In genomic region chr12:102950107-102950949, GRCh38 we compare ENCODE assay signal across 10 cellular contexts. TPM values are rescaled to one million over a fixed set of nuclear protein-coding genes. Genes with fewer than 3 reads are reported as not detected.
DNase-seq lines count a peak whose midpoint lies in the region; ATAC-seq, FAIRE-seq and TF ChIP-seq lines count a peak whose summit lies in the region.
"Had no signal": no experiment of that assay in that cellular context is flagged by ENCODE, and none has a peak within 500 bp of the region (broad histone marks: within the 10 kb centered on the region; RNA-seq: fewer than 3 reads in every experiment).

No MANE protein-coding gene starts in this region.

- TF ChIP-seq CTCF in BE2C (IDR thresholded peaks at IDR 0.05; ENCODE audit: low read depth, low read length) = no peak
- TF ChIP-seq CTCF in kidney (IDR thresholded peaks at IDR 0.05; ENCODE audit: borderline replicate concordance, extremely low read depth, insufficient read depth) = peak; percentile 35
- no peak for TF ChIP-seq CTCF in OCI-LY7 (conservative IDR thresholded peaks at IDR 0.05; ENCODE audit: low read length)

- CTCF ChIA-PET in OCI-LY7 (lab: Charles Lee; ENCODE audit: unreplicated experiment) = interaction anchor here (0.6 kb wide), 1 partner anchor 254 kb away, joined by 3 read pairs; no protein-coding TSS in a partner anchor

- no peak for FAIRE-seq in kidney (lab: Jason Lieb, UNC)

- H3K4me3 ChIP-seq in BE2C (ENCODE audit: low read depth, low read length) (no peak overlapping the region), H7 (ENCODE audit: insufficient read depth, low read depth, low read length) (peak overlapping the region; percentile 36), kidney (ENCODE audit: low read length in 2 of 2) (no peak overlapping the region), Karpas-422 (ENCODE audit: low read length) (no peak overlapping the region), OCI-LY7 (ENCODE audit: low read depth, low read length, poor library complexity, severe bottlenecking) (no peak overlapping the region)

- H3K27me3 ChIP-seq in BE2C (no peaks in the 10 kb centered on the region), H7 (ENCODE audit: control insufficient read depth, insufficient read depth, low read length) (peaks cover 68% of the 10 kb centered on the region), Karpas-422 (ENCODE audit: low read length) (no peaks in the 10 kb centered on the region)

- H3K9me2 ChIP-seq in Karpas-422 (replicated peaks; ENCODE audit: insufficient read depth, low read length) (no peaks in the 10 kb centered on the region), OCI-LY7 (ENCODE audit: insufficient read depth, low read length) (no peaks in the 10 kb centered on the region)

- H2AFZ ChIP-seq in Karpas-422 (ENCODE audit: low read length) = no peak overlapping the region
- H2AFZ ChIP-seq in OCI-LY7 (ENCODE audit: low read length) = no peak overlapping the region

- no peak overlapping the region for H3K9ac ChIP-seq in kidney (ENCODE audit: low read length in 2 of 2)
- H3K9ac ChIP-seq in Karpas-422 (ENCODE audit: low read length) = no peak overlapping the region

- no peaks in the 10 kb centered on the region for H3K79me2 ChIP-seq in Karpas-422 (ENCODE audit: low read length)
- H3K79me2 ChIP-seq in OCI-LY7 (ENCODE audit: insufficient read depth, low read depth, low read length) = no peaks in the 10 kb centered on the region

- no TSS peak for BruUV-seq in OCI-LY7 (replicated peaks; lab: Mats Ljungman, UMichigan)

- H3K9me3 ChIP-seq in BE2C (no peaks in the 10 kb centered on the region), kidney (ENCODE audit: control insufficient read depth in 1 of 2, low read length in 2 of 2) (no peaks in the 10 kb centered on the region), Karpas-422 (ENCODE audit: low read length) (no peaks in the 10 kb centered on the region), OCI-LY7 (ENCODE audit: low read length) (no peaks in the 10 kb centered on the region)

- H3K27ac ChIP-seq in kidney (ENCODE audit: low read depth in 2 of 2, low read length in 2 of 2) = no peak overlapping the region
- H3K27ac ChIP-seq in Karpas-422 (ENCODE audit: low read length) = no peak overlapping the region
- no peak overlapping the region for H3K27ac ChIP-seq in OCI-LY7 (ENCODE audit: low read depth, low read length, poor library complexity, severe bottlenecking)

- H3K36me3 ChIP-seq in BE2C (no peaks in the 10 kb centered on the region), H7 (replicated peaks; ENCODE audit: control insufficient read depth, insufficient read depth, low read length) (no peaks in the 10 kb centered on the region), kidney (ENCODE audit: control insufficient read depth in 1 of 2, insufficient read depth in 2 of 2, low read length in 2 of 2) (no peaks in the 10 kb centered on the region), Karpas-422 (ENCODE audit: insufficient read depth, low read length) (no peaks in the 10 kb centered on the region), OCI-LY7 (ENCODE audit: insufficient read depth, low read length) (no peaks in the 10 kb centered on the region)

- intact Hi-C loops in kidney (cut with DNase I) = loop anchor here (10.0 kb wide), 1 partner anchor 594 kb away; no protein-coding TSS in a partner anchor
- intact Hi-C loops in OCI-LY7 (cut with micrococcal nuclease; ENCODE audit: unreplicated experiment) = no loop called here

- H3K4me2 ChIP-seq in Karpas-422 (ENCODE audit: low read depth, low read length, poor library complexity, severe bottlenecking) = no peak overlapping the region
- no peak overlapping the region for H3K4me2 ChIP-seq in OCI-LY7 (ENCODE audit: low read length)

- H4K20me1 ChIP-seq in Karpas-422 (ENCODE audit: insufficient read depth, low read depth, low read length) (no peaks in the 10 kb centered on the region), OCI-LY7 (ENCODE audit: insufficient read depth, low read length) (no peaks in the 10 kb centered on the region)

- ATAC-seq in GM21786 (IDR thresholded peaks at IDR 0.05; ENCODE audit: unreplicated experiment) = no peak

- POLR2A ChIA-PET in OCI-LY7 (lab: Charles Lee) = no interaction called here

- H3K4me1 ChIP-seq in BE2C (peaks cover 19% of the 10 kb centered on the region), kidney (ENCODE audit: control insufficient read depth in 1 of 2, insufficient read depth in 1 of 2, low read depth in 1 of 2, low read length in 2 of 2) (peaks cover 0 to 11% of the 10 kb centered on the region in 2 donors), Karpas-422 (ENCODE audit: low read length) (no peaks in the 10 kb centered on the region), OCI-LY7 (ENCODE audit: insufficient read depth, low read length, poor library complexity, severe bottlenecking) (no peaks in the 10 kb centered on the region)

- peak; percentile 34 for DNase-seq in BE2C
- DNase-seq in H7 = peak; percentile 73
- peak; percentile 71 for DNase-seq in SHP77 treated with DMSO at 0.1 percent for 48 hours (lab: John Stamatoyannopoulos, UW)
- no peak for DNase-seq in kidney
- no peak for DNase-seq in Karpas-422
- no peak for DNase-seq in OCI-LY7 (ENCODE audit: low spot score)
- DNase-seq in GOT3 (lab: John Stamatoyannopoulos, UW) = no peak
- DNase-seq: CD8-positive, alpha-beta memory T cell had no signal

RNA-seq across cellular contexts. Expression of gene ASCL1, which starts 7.1 kb away (rescaled TPM):
- polyA plus RNA-seq in BE2C (2012; ENCODE audit: insufficient read depth, insufficient read length, low read depth) = 25.5 TPM
- 0.07 TPM in 1 of 2 replicates, not detected in the other for total RNA-seq in H7 (2014; rRNA removed; shearing (Covaris generic))
- total RNA-seq in kidney (not detected), OCI-LY7 (2022) (not detected in 2 replicates)
- polyA plus RNA-seq in kidney (ENCODE audit: insufficient read depth, low read depth, low replicate concordance) = not detected
- not detected in 2 replicates for total RNA-seq in Karpas-422 (2014; rRNA removed; shearing (Covaris generic); ENCODE audit: low replicate concordance)
- total RNA-seq in OCI-LY7 (2014; rRNA removed; shearing (Covaris generic)) = not detected in 2 replicates
- total RNA-seq: CD8-positive, alpha-beta memory T cell; osteoblast had no signal
- polyA plus RNA-seq: CD8-positive, alpha-beta memory T cell had no signal

RNA-seq across cellular contexts. Expression of gene PAH, which starts 33.3 kb away (rescaled TPM):
- not detected for polyA plus RNA-seq in BE2C (2012; ENCODE audit: insufficient read depth, insufficient read length, low read depth)
- total RNA-seq in H7 (2014; rRNA removed; shearing (Covaris generic)) = 0.37 and 0.42 TPM in 2 replicates
- total RNA-seq in kidney (8.7 TPM), OCI-LY7 (2022) (not detected in 2 replicates)
- polyA plus RNA-seq in kidney (ENCODE audit: insufficient read depth, low read depth, low replicate concordance) = 193 TPM
- 0.19 and 0.61 TPM in 2 replicates for total RNA-seq in Karpas-422 (2014; rRNA removed; shearing (Covaris generic); ENCODE audit: low replicate concordance)
- total RNA-seq in OCI-LY7 (2014; rRNA removed; shearing (Covaris generic)) = not detected in 2 replicates
- total RNA-seq: osteoblast had no signal
- polyA plus RNA-seq: CD8-positive, alpha-beta memory T cell had no signal

Comparison
In these comparisons a context has a peak if more than half of its experiments do, and no peak if none do; other contexts are left out.
1. DNase-seq: peak in BE2C (single experiment), H7 (single experiment) and SHP77 treated with DMSO at 0.1 percent for 48 hours (single experiment); none in kidney (single experiment), Karpas-422 (single experiment), OCI-LY7 (single experiment) and GOT3 (single experiment).